ENCODE assay signal across 16 cellular contexts in genomic region chr1:229180161-229180560, GRCh38.
"Had no signal": no experiment of that assay in that cellular context is flagged by ENCODE, and none has a peak within 500 bp of the region (broad histone marks: within the 10 kb centered on the region; RNA-seq: fewer than 3 reads in every experiment).

No MANE protein-coding gene starts in this region.

- H3K27ac Mint-ChIP-seq: naive thymus-derived CD4-positive, alpha-beta T cell; nephron progenitor cell had no signal

- ATAC-seq: gastroesophageal sphincter; naive thymus-derived CD4-positive, alpha-beta T cell had no signal

- H3K27me3 ChIP-seq: esophagus squamous epithelium, gastroesophageal sphincter, sigmoid colon, stomach, upper lobe of left lung, uterus had no signal

- H3K4me1 ChIP-seq: esophagus squamous epithelium, gastroesophageal sphincter, sigmoid colon, upper lobe of left lung, uterus had no signal

- H3K9me3 Mint-ChIP-seq: naive thymus-derived CD4-positive, alpha-beta T cell had no signal

- H3K9me3 ChIP-seq: esophagus squamous epithelium, gastroesophageal sphincter, sigmoid colon, stomach, thoracic aorta, upper lobe of left lung, uterus had no signal

- H3K36me3 ChIP-seq: esophagus squamous epithelium, gastroesophageal sphincter, sigmoid colon, stomach, thoracic aorta, upper lobe of left lung, uterus had no signal

- DNase-seq: dermis blood vessel endothelial cell; esophagus squamous epithelium; foreskin fibroblast; kidney glomerular epithelial cell; naive thymus-derived CD4-positive, alpha-beta T cell; nephron progenitor cell; posterior cingulate gyrus; sigmoid colon; stimulated activated naive CD4-positive, alpha-beta T cell; stomach; substantia nigra; upper lobe of left lung; uterus had no signal

- H3K4me3 ChIP-seq: esophagus squamous epithelium, gastroesophageal sphincter, sigmoid colon, skin epidermis, stomach, thoracic aorta, upper lobe of left lung, uterus had no signal

- H3K27ac ChIP-seq: esophagus squamous epithelium, gastroesophageal sphincter, sigmoid colon, skin epidermis, stomach, thoracic aorta, upper lobe of left lung, uterus had no signal

- H3K4me3 Mint-ChIP-seq: naive thymus-derived CD4-positive, alpha-beta T cell; nephron progenitor cell had no signal
